Comparison of ENCODE assay signal across 20 cellular contexts in genomic region chr5:88085462-88085861, GRCh38.
"Had no signal": no experiment of that assay in that cellular context is flagged by ENCODE, and none has a peak within 500 bp of the region (broad histone marks: within the 10 kb centered on the region; RNA-seq: fewer than 3 reads in every experiment).

No MANE protein-coding gene starts in this region.

- H3K4me3 Mint-ChIP-seq: effector memory CD8-positive, alpha-beta T cell; naive thymus-derived CD8-positive, alpha-beta T cell; nephron progenitor cell; stimulated activated naive CD8-positive, alpha-beta T cell treated with anti-CD3 and anti-CD28 coated beads, Interleukin-15, amount 100 ng/mL, for 72 hours had no signal

- H3K4me2 ChIP-seq: hepatocyte had no signal

- H3K4me1 ChIP-seq: gastrocnemius medialis, heart left ventricle, psoas muscle, spleen, suprapubic skin, thyroid gland had no signal

- H3K36me3 ChIP-seq: gastrocnemius medialis, heart left ventricle, spleen, suprapubic skin, thyroid gland had no signal

- H3K4me3 ChIP-seq: gastrocnemius medialis, heart left ventricle, hepatocyte, psoas muscle, skin epidermis, spleen, suprapubic skin, thyroid gland had no signal

- H3K27me3 ChIP-seq: gastrocnemius medialis, hepatocyte, spleen, suprapubic skin, thyroid gland had no signal

- H3K4me1 Mint-ChIP-seq: naive thymus-derived CD8-positive, alpha-beta T cell; stimulated activated naive CD8-positive, alpha-beta T cell treated with anti-CD3 and anti-CD28 coated beads, Interleukin-15, amount 100 ng/mL, for 72 hours had no signal

- H2AFZ ChIP-seq: hepatocyte had no signal

- DNase-seq: cerebellar nuclear complex; cortex of kidney; effector memory CD8-positive, alpha-beta T cell; gastrocnemius medialis; heart left ventricle; kidney; mesendoderm; naive thymus-derived CD8-positive, alpha-beta T cell; nephron progenitor cell; psoas muscle; right cardiac atrium; spleen; stimulated activated CD4-positive, alpha-beta T cell treated with anti-CD3 and anti-CD28 coated beads, Interleukin-4, amount 100 ng/mL, for 4 hours; stimulated activated naive CD4-positive, alpha-beta T cell; stimulated activated naive CD8-positive, alpha-beta T cell treated with anti-CD3 and anti-CD28 coated beads, Interleukin-15, amount 100 ng/mL, for 72 hours; thyroid gland had no signal

- H3K9me3 ChIP-seq: gastrocnemius medialis, heart left ventricle, psoas muscle, spleen, suprapubic skin, thyroid gland had no signal

- ATAC-seq: effector memory CD8-positive, alpha-beta T cell; gastrocnemius medialis; heart left ventricle; left lobe of liver; naive thymus-derived CD8-positive, alpha-beta T cell; psoas muscle; right cardiac atrium; stimulated activated naive CD8-positive, alpha-beta T cell treated with anti-CD3 and anti-CD28 coated beads, Interleukin-15, amount 100 ng/mL, for 72 hours had no signal

- H3K27ac ChIP-seq: gastrocnemius medialis, heart left ventricle, hepatocyte, psoas muscle, skin epidermis, spleen, suprapubic skin, thyroid gland had no signal

- H3K79me2 ChIP-seq: hepatocyte had no signal

- H3K27ac Mint-ChIP-seq: effector memory CD8-positive, alpha-beta T cell; naive thymus-derived CD8-positive, alpha-beta T cell; nephron progenitor cell; stimulated activated naive CD8-positive, alpha-beta T cell treated with anti-CD3 and anti-CD28 coated beads, Interleukin-15, amount 100 ng/mL, for 72 hours had no signal

- H3K9me3 Mint-ChIP-seq: effector memory CD8-positive, alpha-beta T cell; naive thymus-derived CD8-positive, alpha-beta T cell; nephron progenitor cell; stimulated activated naive CD8-positive, alpha-beta T cell treated with anti-CD3 and anti-CD28 coated beads, Interleukin-15, amount 100 ng/mL, for 72 hours had no signal

- H3K36me3 Mint-ChIP-seq: naive thymus-derived CD8-positive, alpha-beta T cell had no signal
